Comparison of ENCODE assay signal across 1 cellular context in genomic region chr17:65137076-65137935, GRCh38.
TF ChIP-seq lines count a peak whose summit lies in the region.

Gene RGS9 (plus strand): TSS chr17:65137370. CDS start chr17:65137541, 171 bp downstream.

TF ChIP-seq in HepG2, 621 proteins besides CTCF, POLR2A, EP300 and RAD21 (continued from another document and continues in another):
- TF ChIP-seq ZNF800 (CRISPR knock-in tag; IDR thresholded peaks at IDR 0.05) (no peak), CENPX (CRISPR knock-in tag; IDR thresholded peaks at IDR 0.05) (no peak), IRF2 (CRISPR knock-in tag; IDR thresholded peaks at IDR 0.05) (peak; percentile 18; the same call in 1 of the 2 replicates), FOXC1 (CRISPR knock-in tag; IDR thresholded peaks at IDR 0.05; ENCODE audit: borderline replicate concordance) (no peak), FOXP4 (CRISPR knock-in tag; IDR thresholded peaks at IDR 0.05) (no peak), ZBTB8A (CRISPR knock-in tag; IDR thresholded peaks at IDR 0.05; ENCODE audit: borderline replicate concordance, low read depth) (no peak), XRCC5 (optimal IDR thresholded peaks at IDR 0.05; ENCODE audit: low read length) (peak; percentile 94), ATF6 (CRISPR knock-in tag; conservative IDR thresholded peaks at IDR 0.05) (no peak), ZNF510 (CRISPR knock-in tag; IDR thresholded peaks at IDR 0.05; ENCODE audit: low read depth) (no peak), MAFK (conservative IDR thresholded peaks at IDR 0.05 in 1 of 2, IDR thresholded peaks at IDR 0.05 in 1 of 2; ENCODE audit: low read length in 2 of 2) (no peak), ZNF703 (CRISPR knock-in tag; IDR thresholded peaks at IDR 0.05; ENCODE audit: borderline replicate concordance) (no peak), ZNF143 (CRISPR knock-in tag; IDR thresholded peaks at IDR 0.05) (no peak), ZNF562 (CRISPR knock-in tag; IDR thresholded peaks at IDR 0.05; ENCODE audit: borderline replicate concordance) (no peak), FOXP1 (IDR thresholded peaks at IDR 0.05) (no peak), FOXP1 (CRISPR knock-in tag; IDR thresholded peaks at IDR 0.05) (no peak), SNRNP70 (IDR thresholded peaks at IDR 0.05; ENCODE audit: low read depth, low read length) (no peak), ARNT2 (CRISPR knock-in tag; IDR thresholded peaks at IDR 0.05; ENCODE audit: low read depth) (0 out of 2 replicates have a peak, but pooled peaks have one; percentile 21), KDM3A (CRISPR knock-in tag; IDR thresholded peaks at IDR 0.05; ENCODE audit: low read depth) (peak; percentile 67; the same call in 1 of the 2 replicates), NKX3-1 (CRISPR knock-in tag; IDR thresholded peaks at IDR 0.05) (no peak), MAFF (IDR thresholded peaks at IDR 0.05; ENCODE audit: low read depth, low read length) (no peak), ZNF329 (CRISPR knock-in tag; IDR thresholded peaks at IDR 0.05; ENCODE audit: low read depth) (no peak), ZBTB37 (CRISPR knock-in tag; IDR thresholded peaks at IDR 0.05) (no peak), RORA (CRISPR knock-in tag; IDR thresholded peaks at IDR 0.05) (no peak), RCOR2 (CRISPR knock-in tag; IDR thresholded peaks at IDR 0.05) (no peak), NFYC (CRISPR knock-in tag; IDR thresholded peaks at IDR 0.05) (peak; percentile 76), ATF2 (CRISPR knock-in tag; IDR thresholded peaks at IDR 0.05) (no peak), ZKSCAN1 (IDR thresholded peaks at IDR 0.05; ENCODE audit: low read length) (no peak), ZMYM2 (CRISPR knock-in tag; IDR thresholded peaks at IDR 0.05) (no peak), ZNF350 (CRISPR knock-in tag; IDR thresholded peaks at IDR 0.05; ENCODE audit: borderline replicate concordance, low read depth) (no peak), PAX8 (CRISPR knock-in tag; IDR thresholded peaks at IDR 0.05; ENCODE audit: borderline replicate concordance) (no peak), ZMYM3 (CRISPR knock-in tag; IDR thresholded peaks at IDR 0.05) (0 out of 2 replicates have a peak, but pooled peaks have one; percentile 11), ZNF138 (CRISPR knock-in tag; IDR thresholded peaks at IDR 0.05; ENCODE audit: low read depth) (no peak), ZNF12 (CRISPR knock-in tag; IDR thresholded peaks at IDR 0.05) (no peak), HOXA7 (CRISPR knock-in tag; IDR thresholded peaks at IDR 0.05) (no peak), KDM4B (CRISPR knock-in tag; IDR thresholded peaks at IDR 0.05) (no peak), KAT7 (CRISPR knock-in tag; IDR thresholded peaks at IDR 0.05; ENCODE audit: borderline replicate concordance) (no peak), ZNF768 (CRISPR knock-in tag; IDR thresholded peaks at IDR 0.05) (0 out of 2 replicates have a peak, but pooled peaks have one; percentile 38), SOX13 (IDR thresholded peaks at IDR 0.05) (no peak), SOX13 (CRISPR knock-in tag; conservative IDR thresholded peaks at IDR 0.05 in 1 of 2, IDR thresholded peaks at IDR 0.05 in 1 of 2) (no peak; a peak in 1 of 4 replicates), ZMAT3 (CRISPR knock-in tag; conservative IDR thresholded peaks at IDR 0.05) (no peak), PRDM15 (CRISPR knock-in tag; IDR thresholded peaks at IDR 0.05) (no peak), ZNF235 (CRISPR knock-in tag; IDR thresholded peaks at IDR 0.05; ENCODE audit: borderline replicate concordance) (no peak), JARID2 (CRISPR knock-in tag; IDR thresholded peaks at IDR 0.05; ENCODE audit: insufficient replicate concordance) (no peak), HOXA3 (CRISPR knock-in tag; IDR thresholded peaks at IDR 0.05) (peak; percentile 56; the same call in 1 of the 2 replicates), ZNF121 (CRISPR knock-in tag; IDR thresholded peaks at IDR 0.05) (0 out of 2 replicates have a peak, but pooled peaks have one; percentile 25), BHLHE40 (IDR thresholded peaks at IDR 0.05; ENCODE audit: low read length) (no peak), NFAT5 (CRISPR knock-in tag; IDR thresholded peaks at IDR 0.05) (no peak), MLLT10 (CRISPR knock-in tag; IDR thresholded peaks at IDR 0.05) (no peak), ZSCAN29 (CRISPR knock-in tag; conservative IDR thresholded peaks at IDR 0.05) (no peak), TSC22D2 (CRISPR knock-in tag; IDR thresholded peaks at IDR 0.05; ENCODE audit: borderline replicate concordance) (0 out of 2 replicates have a peak, but pooled peaks have one; percentile 57), ZNF33B (CRISPR knock-in tag; IDR thresholded peaks at IDR 0.05) (no peak), ZNF589 (CRISPR knock-in tag; conservative IDR thresholded peaks at IDR 0.05) (no peak), NFE2 (CRISPR knock-in tag; IDR thresholded peaks at IDR 0.05) (no peak), PAWR (CRISPR knock-in tag; IDR thresholded peaks at IDR 0.05; ENCODE audit: borderline replicate concordance) (no peak)
